ENCODE assay signal across 9 cellular contexts in the genomic region with DNA sequence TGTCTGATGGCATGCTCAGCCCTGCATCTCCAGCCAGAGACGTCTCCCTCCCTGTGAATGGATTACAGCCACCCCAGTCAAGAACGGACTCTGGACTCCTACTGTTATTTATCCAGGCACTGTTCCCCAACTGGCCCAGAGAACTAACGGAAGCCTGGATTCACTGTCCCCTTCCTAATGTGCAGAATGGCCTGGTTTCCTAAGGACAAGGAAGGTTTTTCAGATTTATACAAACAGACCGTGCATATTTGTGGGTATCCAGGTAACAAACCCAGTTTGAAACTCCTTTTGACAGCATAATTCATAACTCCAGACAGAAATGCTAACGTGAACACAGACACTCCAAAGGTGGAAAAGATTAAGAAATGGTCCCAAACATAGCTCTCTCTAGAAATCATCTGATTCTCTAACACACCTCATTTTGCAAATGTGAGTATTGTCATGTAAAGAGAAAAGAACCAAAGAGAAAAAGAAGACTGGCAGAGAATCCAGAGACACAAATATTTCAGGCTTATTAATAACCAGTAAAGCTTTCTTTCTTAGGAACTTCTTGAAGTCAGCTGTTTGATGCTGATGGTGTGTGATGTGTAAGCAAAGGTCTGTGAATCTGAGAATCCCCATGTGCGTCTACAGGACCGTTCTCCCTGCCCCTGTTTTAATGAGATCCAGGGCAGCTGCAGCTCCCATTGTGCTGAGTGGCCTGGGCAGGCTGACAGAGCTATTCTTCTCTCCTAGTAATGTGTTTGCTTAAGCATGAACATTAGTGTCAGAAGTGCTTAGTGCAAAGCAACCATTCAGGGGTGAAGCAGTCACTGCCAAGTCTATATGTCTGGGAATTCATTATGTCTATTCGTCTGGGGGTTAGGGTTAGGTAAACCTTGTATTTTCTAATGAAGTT.
A peak's percentile ranks its signal among the peaks of the same experiment; 100 is the strongest.
DNase-seq lines count a peak whose midpoint lies in the region; ATAC-seq, FAIRE-seq and TF ChIP-seq lines count a peak whose summit lies in the region.
"Had no signal": no experiment of that assay in that cellular context is flagged by ENCODE, and none has a peak within 500 bp of the region (broad histone marks: within the 10 kb centered on the region; RNA-seq: fewer than 3 reads in every experiment).

No MANE protein-coding gene starts in this region.

- no peak overlapping the region for H3K27ac Mint-ChIP-seq in activated CD4-positive, alpha-beta memory T cell treated with anti-CD3 and anti-CD28 coated beads, Interleukin-2, amount 10 ng/mL, durations not matched to agents 7 days and 5 days

- H3K4me1 ChIP-seq in SJSA1 (replicated peaks) (peaks cover 30% of the 10 kb centered on the region), left ventricle myocardium inferior (peaks cover 19% of the 10 kb centered on the region), small intestine (ENCODE audit: control insufficient read depth in 2 of 2, insufficient read depth in 1 of 2, low read depth in 1 of 2, low read length in 1 of 2) (peaks cover 0 to 11% of the 10 kb centered on the region in 2 donors)

- H3K4me1 Mint-ChIP-seq in activated CD4-positive, alpha-beta memory T cell treated with anti-CD3 and anti-CD28 coated beads, Interleukin-2, amount 10 ng/mL, durations not matched to agents 7 days and 5 days, result no peaks in the 10 kb centered on the region

- H3K27me3 Mint-ChIP-seq in activated CD4-positive, alpha-beta memory T cell treated with anti-CD3 and anti-CD28 coated beads, Interleukin-2, amount 10 ng/mL, durations not matched to agents 7 days and 5 days, result peaks cover 3% of the 10 kb centered on the region

- H3K4me3 ChIP-seq in SJSA1 (no peak overlapping the region), left ventricle myocardium inferior (no peak overlapping the region), small intestine (ENCODE audit: low read depth in 1 of 2, low read length in 2 of 2) (no peak overlapping the region)

- peaks cover 5% of the 10 kb centered on the region for H3K36me3 Mint-ChIP-seq in activated CD4-positive, alpha-beta memory T cell treated with anti-CD3 and anti-CD28 coated beads, Interleukin-2, amount 10 ng/mL, durations not matched to agents 7 days and 5 days (ENCODE audit: low read depth)

- peak overlapping the region; percentile 59 for H3K27ac ChIP-seq in SJSA1
- peak overlapping the region; percentile 7 for H3K27ac ChIP-seq in left ventricle myocardium inferior (replicated peaks)
- H3K27ac ChIP-seq in small intestine (ENCODE audit: low read depth in 1 of 2, low read length in 1 of 2), result no peak overlapping the region

- no peak for TF ChIP-seq CTCF in left ventricle myocardium inferior (IDR thresholded peaks at IDR 0.05; ENCODE audit: borderline replicate concordance)

- no peak overlapping the region for H3K4me3 Mint-ChIP-seq in activated CD4-positive, alpha-beta memory T cell treated with anti-CD3 and anti-CD28 coated beads, Interleukin-2, amount 10 ng/mL, durations not matched to agents 7 days and 5 days

- H3K27me3 ChIP-seq in SJSA1 (replicated peaks), result no peaks in the 10 kb centered on the region
- H3K27me3 ChIP-seq in left ventricle myocardium inferior (ENCODE audit: low read depth), result no peaks in the 10 kb centered on the region
- H3K27me3 ChIP-seq in small intestine (ENCODE audit: control insufficient read depth in 2 of 2, insufficient read depth in 2 of 2, low read length in 2 of 2), result no peaks in the 10 kb centered on the region

- H3K9me3 ChIP-seq in SJSA1 (replicated peaks) (no peaks in the 10 kb centered on the region), left ventricle myocardium inferior (replicated peaks) (no peaks in the 10 kb centered on the region), small intestine (ENCODE audit: control insufficient read depth, low read depth) (no peaks in the 10 kb centered on the region)

- DNase-seq in M059J (ENCODE audit: low read depth), result peak; percentile 47
- DNase-seq in SJSA1 (ENCODE audit: low read depth in 1 of 2, low spot score in 2 of 2), result peak in 1 of 2 experiments; percentile 49
- no peak for DNase-seq in left ventricle myocardium inferior
- peak; percentile 36 for DNase-seq in small intestine
- no peak for DNase-seq in D341Med (ENCODE audit: low spot score)
- no peak for DNase-seq in posterior vena cava (ENCODE audit: low spot score)
- DNase-seq in activated CD4-positive, alpha-beta memory T cell treated with anti-CD3 and anti-CD28 coated beads, Interleukin-2, amount 10 ng/mL, durations not matched to agents 7 days and 5 days, result no peak
- DNase-seq: NCI-H1048 had no signal

- WGBS in small intestine, 3 donors, result 19 to 45% (median 43%) methylated on average over 8 of the region's 8 CpGs

- H3K9me3 Mint-ChIP-seq in activated CD4-positive, alpha-beta memory T cell treated with anti-CD3 and anti-CD28 coated beads, Interleukin-2, amount 10 ng/mL, durations not matched to agents 7 days and 5 days, result peaks cover 12% of the 10 kb centered on the region

- intact Hi-C loops in left ventricle myocardium inferior (cut with micrococcal nuclease), result no loop called here
- intact Hi-C loops in posterior vena cava (cut with DNase I), result no loop called here

- CTCF ChIA-PET in activated CD4-positive, alpha-beta memory T cell treated with anti-CD3 and anti-CD28 coated beads, Interleukin-2, amount 10 ng/mL, durations not matched to agents 7 days and 5 days (lab: Charles Lee), result interaction anchor here (0.5 to 0.6 kb wide), 2 partner anchors 282 to 355 kb away, joined by 3 read pairs; no protein-coding TSS in a partner anchor

- POLR2A ChIA-PET in activated CD4-positive, alpha-beta memory T cell treated with anti-CD3 and anti-CD28 coated beads, Interleukin-2, amount 10 ng/mL, durations not matched to agents 7 days and 5 days (lab: Charles Lee), result interaction anchor here (1.1 to 1.6 kb wide), 3 partner anchors 12 to 132 kb away, joined by 3 to 4 read pairs (median 3); no protein-coding TSS in a partner anchor

- ATAC-seq in HG03159 (IDR thresholded peaks at IDR 0.05; ENCODE audit: unreplicated experiment), result no peak

- H3K36me3 ChIP-seq in SJSA1, result no peaks in the 10 kb centered on the region
- no peaks in the 10 kb centered on the region for H3K36me3 ChIP-seq in left ventricle myocardium inferior
- H3K36me3 ChIP-seq in small intestine (ENCODE audit: control insufficient read depth in 2 of 2, insufficient read depth in 2 of 2, low read length in 2 of 2), result no peaks in the 10 kb centered on the region

- FAIRE-seq in small intestine (lab: Jason Lieb, UNC), result no peak

Comparison
In these comparisons a context has a peak if more than half of its experiments do, and no peak if none do; other contexts are left out.
1. DNase-seq: peak in M059J (single experiment) and small intestine (single experiment); none in left ventricle myocardium inferior (single experiment), D341Med (single experiment), posterior vena cava (single experiment) and activated CD4-positive, alpha-beta memory T cell treated with anti-CD3 and anti-CD28 coated beads, Interleukin-2, amount 10 ng/mL, durations not matched to agents 7 days and 5 days (single experiment).
2. H3K27ac ChIP-seq: peak in SJSA1 (single experiment) and left ventricle myocardium inferior (single experiment); none in small intestine (0 of 2).